Comparison of ENCODE assay signal across 8 cellular contexts in the genomic region with DNA sequence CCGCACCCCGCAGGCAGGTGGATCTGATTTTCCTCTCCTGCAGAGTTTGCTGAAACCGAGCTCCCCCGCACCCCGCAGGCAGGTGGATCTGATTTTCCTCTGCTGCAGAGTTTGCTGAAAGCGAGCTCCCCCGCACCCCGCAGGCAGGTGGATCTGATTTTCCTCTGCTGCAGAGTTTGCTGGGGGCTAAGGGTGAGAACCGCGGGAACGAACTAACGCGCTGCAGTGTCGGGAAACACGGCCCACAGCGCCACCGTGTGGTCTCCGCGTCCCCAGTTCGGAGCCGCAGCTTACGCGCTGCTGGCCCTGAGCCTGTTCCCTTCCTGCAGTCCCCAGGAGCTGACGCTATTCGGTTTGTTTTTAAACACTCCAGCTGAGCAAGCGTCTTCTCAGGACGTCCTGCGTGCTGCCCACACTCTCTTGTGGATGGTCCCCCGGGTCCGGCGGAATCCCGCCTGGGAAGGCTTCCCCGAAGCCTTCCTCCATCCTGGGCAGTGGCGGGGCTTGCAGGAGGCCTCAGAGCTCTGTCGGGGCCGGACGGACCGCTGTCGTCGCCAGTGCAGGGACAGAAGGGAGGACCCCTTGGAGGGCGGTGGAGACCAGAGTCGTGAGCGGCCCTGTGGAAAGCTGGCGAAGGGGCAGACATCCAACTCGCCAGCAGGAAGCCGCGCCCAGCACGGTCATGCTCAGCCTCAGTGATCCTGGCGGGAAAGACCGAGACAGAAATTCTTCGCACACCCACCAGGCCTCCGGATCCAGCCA.
DNase-seq lines count a peak whose midpoint lies in the region; ATAC-seq and TF ChIP-seq lines count a peak whose summit lies in the region.

No MANE protein-coding gene starts in this region.

- peaks cover 34% of the 10 kb centered on the region for H3K27me3 ChIP-seq in GM23338 (ENCODE audit: insufficient read depth)

- H3K27ac Mint-ChIP-seq in GM23338: no peak overlapping the region
- H3K27ac Mint-ChIP-seq in activated naive CD8-positive, alpha-beta T cell treated with anti-CD3 and anti-CD28 coated beads, Interleukin-2, amount 10 ng/mL, durations not matched to agents 7 days and 5 days: no peak overlapping the region
- no peak overlapping the region for H3K27ac Mint-ChIP-seq in type B pancreatic cell

- H3K27me3 Mint-ChIP-seq in GM23338 (ENCODE audit: insufficient read depth, low read depth, poor library complexity) (peaks cover 36% of the 10 kb centered on the region), type B pancreatic cell (peaks cover 60% of the 10 kb centered on the region)
- peaks cover 54% of the 10 kb centered on the region for H3K27me3 Mint-ChIP-seq in activated naive CD8-positive, alpha-beta T cell treated with anti-CD3 and anti-CD28 coated beads, Interleukin-2, amount 10 ng/mL, durations not matched to agents 7 days and 5 days

- H4K20me1 ChIP-seq in GM23338 (replicated peaks; ENCODE audit: insufficient read depth): no peaks in the 10 kb centered on the region

- peaks cover 13% of the 10 kb centered on the region for H3K4me1 ChIP-seq in GM23338 (ENCODE audit: insufficient read depth)

- intact Hi-C loops in cardiac septum (cut with DNase I) (loop anchor here (2.0 to 10.0 kb wide), 4 partner anchors 260 to 723 kb away; a partner anchor contains a TSS), posterior cingulate gyrus (cut with DNase I) (loop anchor here (5.0 to 10.0 kb wide), 4 partner anchors 120 to 720 kb away; a partner anchor contains a TSS)

- H3K4me3 ChIP-seq in GM23338: peak overlapping the region; percentile 68

- peak overlapping the region; percentile 100 for H2AFZ ChIP-seq in GM23338

- no peaks in the 10 kb centered on the region for H3K9me2 ChIP-seq in GM23338 (ENCODE audit: insufficient read depth)

- peak; percentile 88 for ATAC-seq in GM23338
- peak; percentile 91 for ATAC-seq in activated naive CD8-positive, alpha-beta T cell treated with anti-CD3 and anti-CD28 coated beads, Interleukin-2, amount 10 ng/mL, durations not matched to agents 7 days and 5 days (ENCODE audit: low read depth)

- DNase-seq in DMS79 (lab: John Stamatoyannopoulos, UW) (peak; percentile 21), GM23338 (ENCODE audit: low spot score) (peak; percentile 95), NAMALWA (ENCODE audit: low spot score) (peak; percentile 93), SKM-1 treated with dmso at 0.1 percent for 144 hours (lab: John Stamatoyannopoulos, UW; ENCODE audit: unreplicated experiment) (peak; percentile 48), cardiac septum (ENCODE audit: low spot score) (peak; percentile 92), posterior cingulate gyrus (peak; percentile 69 to 96 (median 83)), type B pancreatic cell (ENCODE audit: extremely low spot score, unreplicated experiment) (peak; percentile 88)
- peak; percentile 86 for DNase-seq in activated naive CD8-positive, alpha-beta T cell treated with anti-CD3 and anti-CD28 coated beads, Interleukin-2, amount 10 ng/mL, durations not matched to agents 7 days and 5 days

- peaks cover 25% of the 10 kb centered on the region for H3K4me1 Mint-ChIP-seq in GM23338
- peaks cover 3% of the 10 kb centered on the region for H3K4me1 Mint-ChIP-seq in activated naive CD8-positive, alpha-beta T cell treated with anti-CD3 and anti-CD28 coated beads, Interleukin-2, amount 10 ng/mL, durations not matched to agents 7 days and 5 days
- H3K4me1 Mint-ChIP-seq in type B pancreatic cell (ENCODE audit: unreplicated experiment): peaks cover 8% of the 10 kb centered on the region

- H3K4me3 Mint-ChIP-seq in GM23338: peak overlapping the region; percentile 68
- peak overlapping the region; percentile 19 for H3K4me3 Mint-ChIP-seq in activated naive CD8-positive, alpha-beta T cell treated with anti-CD3 and anti-CD28 coated beads, Interleukin-2, amount 10 ng/mL, durations not matched to agents 7 days and 5 days
- H3K4me3 Mint-ChIP-seq in type B pancreatic cell: peak overlapping the region; percentile 55

- H3K4me2 ChIP-seq in GM23338: peak overlapping the region; percentile 98

- H3F3A ChIP-seq in GM23338 (replicated peaks; ENCODE audit: low read depth): 0 out of 2 replicates have a peak, but pooled peaks cover 5% of the 10 kb centered on the region

- no peak overlapping the region for H3K27ac ChIP-seq in GM23338 (ENCODE audit: low read depth)

- no peaks in the 10 kb centered on the region for H3K36me3 ChIP-seq in GM23338 (ENCODE audit: insufficient read depth)

- H3K9me3 Mint-ChIP-seq in GM23338: no peaks in the 10 kb centered on the region
- no peaks in the 10 kb centered on the region for H3K9me3 Mint-ChIP-seq in activated naive CD8-positive, alpha-beta T cell treated with anti-CD3 and anti-CD28 coated beads, Interleukin-2, amount 10 ng/mL, durations not matched to agents 7 days and 5 days
- no peaks in the 10 kb centered on the region for H3K9me3 Mint-ChIP-seq in type B pancreatic cell

- POLR2A ChIA-PET in activated naive CD8-positive, alpha-beta T cell treated with anti-CD3 and anti-CD28 coated beads, Interleukin-2, amount 10 ng/mL, durations not matched to agents 7 days and 5 days (lab: Charles Lee): interaction anchor here (0.6 to 1.1 kb wide), 2 partner anchors 10 to 472 kb away, joined by 3 read pairs; no protein-coding TSS in a partner anchor

- TF ChIP-seq CTCF in GM23338 (conservative IDR thresholded peaks at IDR 0.05; ENCODE audit: low read depth in 2 of 2) (peak; percentile 68 to 95), type B pancreatic cell (conservative IDR thresholded peaks at IDR 0.05) (peak; percentile 90)

- no peaks in the 10 kb centered on the region for H3K79me2 ChIP-seq in GM23338 (replicated peaks; ENCODE audit: insufficient read depth)

- H3K36me3 Mint-ChIP-seq in GM23338 (ENCODE audit: low read depth) (no peaks in the 10 kb centered on the region), type B pancreatic cell (no peaks in the 10 kb centered on the region)
- no peaks in the 10 kb centered on the region for H3K36me3 Mint-ChIP-seq in activated naive CD8-positive, alpha-beta T cell treated with anti-CD3 and anti-CD28 coated beads, Interleukin-2, amount 10 ng/mL, durations not matched to agents 7 days and 5 days

TF ChIP-seq in GM23338, 12 proteins besides CTCF, POLR2A, EP300 and RAD21:
- TF ChIP-seq, protein P1, sequence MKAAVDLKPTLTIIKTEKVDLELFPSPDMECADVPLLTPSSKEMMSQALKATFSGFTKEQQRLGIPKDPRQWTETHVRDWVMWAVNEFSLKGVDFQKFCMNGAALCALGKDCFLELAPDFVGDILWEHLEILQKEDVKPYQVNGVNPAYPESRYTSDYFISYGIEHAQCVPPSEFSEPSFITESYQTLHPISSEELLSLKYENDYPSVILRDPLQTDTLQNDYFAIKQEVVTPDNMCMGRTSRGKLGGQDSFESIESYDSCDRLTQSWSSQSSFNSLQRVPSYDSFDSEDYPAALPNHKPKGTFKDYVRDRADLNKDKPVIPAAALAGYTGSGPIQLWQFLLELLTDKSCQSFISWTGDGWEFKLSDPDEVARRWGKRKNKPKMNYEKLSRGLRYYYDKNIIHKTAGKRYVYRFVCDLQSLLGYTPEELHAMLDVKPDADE (IDR thresholded peaks at IDR 0.05): no peak
- TF ChIP-seq CREB1 (CRISPR knock-in tag; IDR thresholded peaks at IDR 0.05; ENCODE audit: low read depth) (peak; percentile 68; the same call in 1 of the 2 replicates), EZH2 (IDR thresholded peaks at IDR 0.05; ENCODE audit: low read depth, unreplicated experiment) (peak; percentile 35)

Comparison
In these comparisons a context has a peak if more than half of its experiments do, and no peak if none do; other contexts are left out.
1. DNase-seq: peak in every context shown above with its lines; median percentile 95 in GM23338; 93 in NAMALWA; 92 in cardiac septum; 88 in type B pancreatic cell; 86 in activated naive CD8-positive, alpha-beta T cell treated with anti-CD3 and anti-CD28 coated beads, Interleukin-2, amount 10 ng/mL, durations not matched to agents 7 days and 5 days; 83 in posterior cingulate gyrus; 48 in SKM-1 treated with dmso at 0.1 percent for 144 hours; 21 in DMS79.